ENCODE assay signal across 8 cellular contexts in the genomic region with DNA sequence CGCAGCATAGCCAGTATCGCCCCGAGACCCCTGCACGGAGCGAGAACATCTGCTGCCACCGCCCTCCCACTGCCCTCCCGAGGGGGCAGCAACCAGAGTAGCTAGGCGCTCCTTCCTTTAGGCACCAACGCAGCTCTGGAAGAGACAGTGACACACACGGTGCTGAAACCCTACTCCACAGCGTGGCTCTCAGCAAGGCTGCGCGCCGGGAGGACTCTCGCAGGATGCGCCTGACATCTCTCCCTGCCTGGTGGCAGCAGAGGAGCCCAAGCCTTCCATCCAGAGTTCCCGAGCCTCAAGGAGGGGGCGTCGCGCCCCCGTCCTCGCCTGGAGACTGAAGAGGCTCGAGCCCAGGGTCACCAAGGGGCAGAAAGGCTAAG. TPM values are rescaled to one million over a fixed set of nuclear protein-coding genes. Genes with fewer than 3 reads are reported as not detected.
DNase-seq lines count a peak whose midpoint lies in the region; ATAC-seq and TF ChIP-seq lines count a peak whose summit lies in the region.

No MANE protein-coding gene starts in this region.

- no peak overlapping the region for H2BK20ac ChIP-seq in IMR-90 (ENCODE audit: low read depth, low read length)

- peak overlapping the region; percentile 84 for H2AK9ac ChIP-seq in IMR-90 (replicated peaks; ENCODE audit: low read depth, low read length, poor library complexity)

- no peak overlapping the region for H3K23ac ChIP-seq in IMR-90 (ENCODE audit: low read depth, low read length)

- POLR2A ChIA-PET in AG04449 (lab: Yijun Ruan, JAX), result no interaction called here
- POLR2A ChIA-PET in IMR-90 (lab: Charles Lee; ENCODE audit: unreplicated experiment), result no interaction called here
- POLR2A ChIA-PET in MCF 10A (lab: Yijun Ruan, JAX), result interaction anchor here (0.7 to 2.3 kb wide), 5 partner anchors 11 to 297 kb away, joined by 3 to 13 read pairs (median 4); partner anchors contain the start of gene LSM14B

- H4K91ac ChIP-seq in IMR-90 (ENCODE audit: insufficient read depth, low read depth, low read length), result no peak overlapping the region

- no peak overlapping the region for H3K4ac ChIP-seq in IMR-90 (ENCODE audit: low read depth, low read length)

- H3K27me3 Mint-ChIP-seq in MCF 10A (ENCODE audit: insufficient read depth, unreplicated experiment), result no peaks in the 10 kb centered on the region

- H3K9me3 Mint-ChIP-seq in MCF 10A (ENCODE audit: unreplicated experiment), result no peaks in the 10 kb centered on the region

- H3K36me3 ChIP-seq in IMR-90 (ENCODE audit: control insufficient read depth, insufficient read depth, low read length) (0 out of 2 replicates have a peak, but pooled peaks cover 1% of the 10 kb centered on the region), mesodermal cell (ENCODE audit: control insufficient read depth, insufficient read depth, low read length) (peaks cover 25% of the 10 kb centered on the region), SJCRH30 (no peaks in the 10 kb centered on the region; the same call in 1 of the 2 replicates)

- H3K36me3 Mint-ChIP-seq in MCF 10A (ENCODE audit: insufficient read depth, unreplicated experiment), result peaks cover 24% of the 10 kb centered on the region

- H3K4me3 ChIP-seq in AG04449 (ENCODE audit: low read depth, low read length) (peak overlapping the region; percentile 46), IMR-90 (ENCODE audit: insufficient read depth, low read depth, low read length) (peak overlapping the region; percentile 35; the same call in 1 of the 2 replicates), mesodermal cell (ENCODE audit: extremely low read depth, insufficient read depth, low read length, poor library complexity, severe bottlenecking) (peak overlapping the region; percentile 33), SJCRH30 (no peak overlapping the region)

- H3K27ac ChIP-seq in IMR-90 (ENCODE audit: insufficient read depth, low read length) (no peak overlapping the region), mesodermal cell (ENCODE audit: low read depth, low read length, severe bottlenecking) (no peak overlapping the region), SJCRH30 (no peak overlapping the region)

- H3K4me3 Mint-ChIP-seq in MCF 10A (ENCODE audit: unreplicated experiment), result peak overlapping the region; percentile 63

- no peak overlapping the region for H3K14ac ChIP-seq in IMR-90 (replicated peaks; ENCODE audit: low read depth, low read length)

- no peak for TF ChIP-seq POLR2A in IMR-90 (IDR thresholded peaks at IDR 0.05; ENCODE audit: low read depth, low read length)

- peaks cover 29 to 64% of the 10 kb centered on the region in 2 experiments for H3K79me1 ChIP-seq in IMR-90 (ENCODE audit: low read depth in 1 of 2, low read length in 2 of 2)

- intact Hi-C loops in IMR-90 (cut with micrococcal nuclease), result loop anchor here (1.0 to 5.0 kb wide), 2 partner anchors 36 to 59 kb away; partner anchors contain the start of gene LSM14B
- intact Hi-C loops in MCF 10A (cut with micrococcal nuclease), result no loop called here

- H2BK120ac ChIP-seq in IMR-90 (ENCODE audit: low read depth, low read length), result no peak overlapping the region

- peak overlapping the region; percentile 27 for H2AFZ ChIP-seq in IMR-90 (replicated peaks; ENCODE audit: low read length, poor library complexity)

- dilution Hi-C loops in IMR-90 (cut with HindIII; ENCODE audit: low sequenced_read_pairs, unreplicated experiment), result no loop called here

- BruUV-seq in IMR-90 (replicated peaks; lab: Mats Ljungman, UMichigan) (no TSS peak), MCF 10A (replicated peaks; lab: Mats Ljungman, UMichigan) (no TSS peak)

- H2AK5ac ChIP-seq in IMR-90 (ENCODE audit: low read depth, low read length), result peak overlapping the region; percentile 24

- ATAC-seq in IMR-90 (ENCODE audit: low read depth) (0 out of 2 replicates have a peak, but pooled peaks have one; percentile 6), GM18498 (IDR thresholded peaks at IDR 0.05; ENCODE audit: unreplicated experiment) (no peak), GM21723 (IDR thresholded peaks at IDR 0.05; ENCODE audit: unreplicated experiment) (no peak)

- no peak overlapping the region for H3K9ac ChIP-seq in IMR-90 (ENCODE audit: low read depth, low read length)

- no peak overlapping the region for H3K27ac Mint-ChIP-seq in MCF 10A (ENCODE audit: low read depth, unreplicated experiment)

- CTCF ChIA-PET in AG04449 (lab: Yijun Ruan, JAX), result interaction anchor here (0.6 kb wide), 1 partner anchor 52 kb away, joined by 3 read pairs; no protein-coding TSS in a partner anchor
- CTCF ChIA-PET in IMR-90 (lab: Yijun Ruan, JAX), result interaction anchor here (1.0 kb wide), 1 partner anchor 72 kb away, joined by 4 read pairs; no protein-coding TSS in a partner anchor
- CTCF ChIA-PET in MCF 10A (lab: Yijun Ruan, JAX), result interaction anchor here (0.7 to 1.6 kb wide), 3 partner anchors 53 to 78 kb away, joined by 3 to 4 read pairs (median 3); no protein-coding TSS in a partner anchor

- in situ Hi-C loops in IMR-90 (cut with MboI; ENCODE audit: low sequenced_read_pairs), result no loop called here

- no peak overlapping the region for H3K18ac ChIP-seq in IMR-90 (ENCODE audit: low read depth, low read length)

- no peak overlapping the region for H2BK5ac ChIP-seq in IMR-90 (ENCODE audit: low read depth, low read length, poor library complexity, severe bottlenecking)

- 29% methylated on average over 12 of the region's 23 CpGs; no CpG with 5 or more reads in 1 of the 2 experiments for WGBS in IMR-90 (ENCODE audit: extremely low coverage in 2 of 2, insufficient read length in 1 of 2), 2 experiments
- 77% methylated on average over 23 of the region's 23 CpGs for WGBS in mesodermal cell (ENCODE audit: insufficient coverage in 2 of 2), 2 experiments

- no peak overlapping the region for H4K5ac ChIP-seq in IMR-90 (ENCODE audit: low read depth, low read length)

- no peak overlapping the region for H2BK15ac ChIP-seq in IMR-90 (ENCODE audit: low read depth, low read length)

- H3K4me2 ChIP-seq in IMR-90 (ENCODE audit: low read depth, low read length), result peak overlapping the region; percentile 11

- peaks cover 49% of the 10 kb centered on the region for H4K20me1 ChIP-seq in IMR-90 (ENCODE audit: insufficient read depth, low read length)

- H3K27me3 ChIP-seq in IMR-90 (ENCODE audit: control insufficient read depth, insufficient read depth, low read length) (no peaks in the 10 kb centered on the region), SJCRH30 (no peaks in the 10 kb centered on the region)

- H3K9me1 ChIP-seq in IMR-90 (ENCODE audit: insufficient read depth, low read length), result no peaks in the 10 kb centered on the region; the same call in none of the 2 replicates

- DNase-seq in AG04449 (ENCODE audit: low read depth, low spot score), result no peak
- DNase-seq in IMR-90, result peak; percentile 62
- DNase-seq in MCF 10A (ENCODE audit: unreplicated experiment), result no peak
- no peak for DNase-seq in central memory CD4-positive, alpha-beta T cell
- DNase-seq in SJCRH30, result no peak

- H3K56ac ChIP-seq in IMR-90 (ENCODE audit: extremely low read depth, insufficient read depth, low read length), result no peak overlapping the region

- TF ChIP-seq RAD21 in IMR-90 (IDR thresholded peaks at IDR 0.05; ENCODE audit: low read length), result no peak

- peaks cover 20% of the 10 kb centered on the region for H3K4me1 Mint-ChIP-seq in MCF 10A (ENCODE audit: insufficient read depth, unreplicated experiment)

- H3K9me3 ChIP-seq in IMR-90 (ENCODE audit: control insufficient read depth, insufficient read depth, low read length), result no peaks in the 10 kb centered on the region
- H3K9me3 ChIP-seq in mesodermal cell (ENCODE audit: control insufficient read depth, low read length), result no peaks in the 10 kb centered on the region
- H3K9me3 ChIP-seq in SJCRH30 (replicated peaks), result no peaks in the 10 kb centered on the region

- peaks cover 16% of the 10 kb centered on the region for H3K4me1 ChIP-seq in IMR-90 (ENCODE audit: control insufficient read depth, insufficient read depth, low read length)
- peaks cover 25% of the 10 kb centered on the region for H3K4me1 ChIP-seq in mesodermal cell (ENCODE audit: control insufficient read depth, insufficient read depth, low read length, poor library complexity, severe bottlenecking)
- H3K4me1 ChIP-seq in SJCRH30, result no peaks in the 10 kb centered on the region

- no peak for TF ChIP-seq CTCF in AG04449 (IDR thresholded peaks at IDR 0.05; ENCODE audit: insufficient read depth, low read length, missing control alignments)
- no peak for TF ChIP-seq CTCF in IMR-90 (conservative IDR thresholded peaks at IDR 0.05; ENCODE audit: low read depth, low read length)
- TF ChIP-seq CTCF in MCF 10A (IDR thresholded peaks at IDR 0.05; ENCODE audit: unreplicated experiment), result no peak

- H4K8ac ChIP-seq in IMR-90 (ENCODE audit: low read depth in 2 of 2, low read length in 2 of 2), result no peak overlapping the region

TF ChIP-seq in IMR-90, 13 proteins besides CTCF, POLR2A, EP300 and RAD21:
- TF ChIP-seq RFX5 (IDR thresholded peaks at IDR 0.05; ENCODE audit: low read depth, low read length) (no peak), MXI1 (IDR thresholded peaks at IDR 0.05; ENCODE audit: borderline replicate concordance, low read depth, low read length) (peak; percentile 66; the same call in 1 of the 2 replicates), CHD1 (IDR thresholded peaks at IDR 0.05; ENCODE audit: low read depth, low read length) (no peak), MAZ (IDR thresholded peaks at IDR 0.05; ENCODE audit: borderline replicate concordance, low read depth, low read length) (peak; percentile 22; the same call in 1 of the 2 replicates)
- TF ChIP-seq, protein P1, sequence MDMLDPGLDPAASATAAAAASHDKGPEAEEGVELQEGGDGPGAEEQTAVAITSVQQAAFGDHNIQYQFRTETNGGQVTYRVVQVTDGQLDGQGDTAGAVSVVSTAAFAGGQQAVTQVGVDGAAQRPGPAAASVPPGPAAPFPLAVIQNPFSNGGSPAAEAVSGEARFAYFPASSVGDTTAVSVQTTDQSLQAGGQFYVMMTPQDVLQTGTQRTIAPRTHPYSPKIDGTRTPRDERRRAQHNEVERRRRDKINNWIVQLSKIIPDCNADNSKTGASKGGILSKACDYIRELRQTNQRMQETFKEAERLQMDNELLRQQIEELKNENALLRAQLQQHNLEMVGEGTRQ (IDR thresholded peaks at IDR 0.05; ENCODE audit: low read depth, low read length), result no peak

RNA-seq across cellular contexts. Expression of gene TAF4, which starts 2.1 kb away (rescaled TPM):
- total RNA-seq in IMR-90 (2012; rRNA removed) (1.4 and 1.7 TPM in 2 replicates), MCF 10A (2022) (15.9 and 16.1 TPM in 2 replicates)
- 4.9 and 5.1 TPM in 2 replicates for polyA plus RNA-seq in IMR-90 (2012; rRNA removed)
- 4.7 and 9.8 TPM in 2 replicates for polyA plus RNA-seq in IMR-90 (2012; cell fraction: cytosol; rRNA removed)
- polyA plus RNA-seq in IMR-90 (2012; cell fraction: nucleus; rRNA removed; ENCODE audit: low replicate concordance), result 15.8 and 40.0 TPM in 2 replicates
- polyA plus RNA-seq in mesodermal cell (2013, experiment 1 of 2), result 10.7 TPM
- polyA plus RNA-seq in mesodermal cell (2013, experiment 2 of 2), result 13.5 TPM
- total RNA-seq in SJCRH30 (2014; rRNA removed; shearing (Covaris generic)), result 19.4 and 20.1 TPM in 2 replicates

RNA-seq across cellular contexts. Expression of gene LSM14B, which starts 58.7 kb away (rescaled TPM):
- total RNA-seq in IMR-90 (2012; rRNA removed) (23.7 and 30.6 TPM in 2 replicates), MCF 10A (2022) (33.3 and 35.1 TPM in 2 replicates)
- polyA plus RNA-seq in IMR-90 (2012; rRNA removed), result 41.1 and 46.7 TPM in 2 replicates
- polyA plus RNA-seq in IMR-90 (2012; cell fraction: cytosol; rRNA removed), result 21.4 and 47.8 TPM in 2 replicates
- 41.4 and 44.4 TPM in 2 replicates for polyA plus RNA-seq in IMR-90 (2012; cell fraction: nucleus; rRNA removed; ENCODE audit: low replicate concordance)
- polyA plus RNA-seq in mesodermal cell (2013, experiment 1 of 2), result 40.0 TPM
- 30.6 TPM for polyA plus RNA-seq in mesodermal cell (2013, experiment 2 of 2)
- total RNA-seq in SJCRH30 (2014; rRNA removed; shearing (Covaris generic)), result 146 TPM in 2 replicates
